ENCODE assay signal across 9 cellular contexts in genomic region chr15:88834211-88834812, GRCh38. TPM values are rescaled to one million over a fixed set of nuclear protein-coding genes. Genes with fewer than 3 reads are reported as not detected.
A peak's percentile ranks its signal among the peaks of the same experiment; 100 is the strongest.
DNase-seq lines count a peak whose midpoint lies in the region; ATAC-seq, FAIRE-seq and TF ChIP-seq lines count a peak whose summit lies in the region.
"Had no signal": no experiment of that assay in that cellular context is flagged by ENCODE, and none has a peak within 500 bp of the region (broad histone marks: within the 10 kb centered on the region; RNA-seq: fewer than 3 reads in every experiment).

No MANE protein-coding gene starts in this region.

- no peaks in the 10 kb centered on the region for H3K79me2 ChIP-seq in PC-3 (ENCODE audit: low read length)
- no peaks in the 10 kb centered on the region for H3K79me2 ChIP-seq in mammary epithelial cell (ENCODE audit: insufficient read depth, low read length)
- no peaks in the 10 kb centered on the region for H3K79me2 ChIP-seq in keratinocyte (ENCODE audit: control insufficient read depth, insufficient read depth, low read length)

- H3K27ac ChIP-seq in PC-3 (ENCODE audit: low read length) (no peak overlapping the region), mammary epithelial cell (ENCODE audit: insufficient read depth, low read depth, low read length) (no peak overlapping the region), keratinocyte (ENCODE audit: control insufficient read depth, insufficient read depth, low read length) (no peak overlapping the region)

- no peaks in the 10 kb centered on the region for H3K9me3 ChIP-seq in PC-3 (ENCODE audit: low read length)
- no peaks in the 10 kb centered on the region for H3K9me3 ChIP-seq in mammary epithelial cell (replicated peaks; ENCODE audit: insufficient read depth, low read length)
- no peaks in the 10 kb centered on the region for H3K9me3 ChIP-seq in keratinocyte (ENCODE audit: control insufficient read depth, low read depth, low read length)

- H3K27me3 ChIP-seq in PC-3 (ENCODE audit: low read length) (no peaks in the 10 kb centered on the region), mammary epithelial cell (ENCODE audit: insufficient read depth, low read length) (no peaks in the 10 kb centered on the region), keratinocyte (ENCODE audit: control insufficient read depth, extremely low read depth, insufficient read depth, low read length) (no peaks in the 10 kb centered on the region)

- H3K9me1 ChIP-seq in keratinocyte (ENCODE audit: control insufficient read depth, extremely low read depth, insufficient read depth, low read length), result no peaks in the 10 kb centered on the region

- H3K36me3 ChIP-seq in PC-3 (ENCODE audit: low read depth, low read length), result no peaks in the 10 kb centered on the region
- no peaks in the 10 kb centered on the region for H3K36me3 ChIP-seq in mammary epithelial cell (ENCODE audit: insufficient read depth, low read length)
- H3K36me3 ChIP-seq in keratinocyte (ENCODE audit: control insufficient read depth in 2 of 2, extremely low read depth in 1 of 2, insufficient read depth in 2 of 2, low read length in 2 of 2), result no peaks in the 10 kb centered on the region

- H3K4me1 ChIP-seq in PC-3 (ENCODE audit: insufficient read depth, low read length) (peaks cover 18% of the 10 kb centered on the region), mammary epithelial cell (ENCODE audit: insufficient read depth, low read length) (peaks cover 20% of the 10 kb centered on the region), keratinocyte (ENCODE audit: control insufficient read depth, extremely low read depth, insufficient read depth, low read length) (no peaks in the 10 kb centered on the region)

- H3K4me3 Mint-ChIP-seq in stimulated activated memory B cell treated with anti-CD40 and anti-IgM and Interleukin-4, amounts not matched to agents 10 μg/mL and 1 μg/mL and 100 μg/mL, for 72 hours, result no peak overlapping the region

- H3K4me2 ChIP-seq in PC-3 (ENCODE audit: low read length), result no peak overlapping the region
- H3K4me2 ChIP-seq in mammary epithelial cell (ENCODE audit: insufficient read depth, low read depth, low read length), result no peak overlapping the region
- no peak overlapping the region for H3K4me2 ChIP-seq in keratinocyte (ENCODE audit: control insufficient read depth, extremely low read depth, insufficient read depth, low read depth, low read length)

- no peak for DNase-seq in GM10266 (ENCODE audit: extremely low spot score)
- DNase-seq in PC-3, result peak; percentile 45
- peak; percentile 81 for DNase-seq in mammary epithelial cell
- no peak for DNase-seq in keratinocyte (ENCODE audit: low read depth, low spot score)
- no peak for DNase-seq in SKM-1 (lab: John Stamatoyannopoulos, UW; ENCODE audit: unreplicated experiment)
- DNase-seq in NCI-H1048 (lab: John Stamatoyannopoulos, UW), result no peak
- DNase-seq: naive B cell had no signal

- in situ Hi-C loops in mammary epithelial cell (cut with MboI; ENCODE audit: low sequenced_read_pairs in 2 of 2), result loop anchor here in 1 of 2 donors (25.0 kb wide), 1 partner anchor 172 kb away; no protein-coding TSS in a partner anchor

- H3K9me3 Mint-ChIP-seq in stimulated activated memory B cell treated with anti-CD40 and anti-IgM and Interleukin-4, amounts not matched to agents 10 μg/mL and 1 μg/mL and 100 μg/mL, for 72 hours, result no peaks in the 10 kb centered on the region
- H3K9me3 Mint-ChIP-seq: naive B cell had no signal

- CTCF ChIA-PET in PC-3 (lab: Charles Lee), result no interaction called here
- CTCF ChIA-PET in mammary epithelial cell (lab: Charles Lee; ENCODE audit: low non-redundant PET), result no interaction called here

- ATAC-seq in PC-3, result peak; percentile 41
- peak; percentile 40 for ATAC-seq in stimulated activated memory B cell treated with anti-CD40 and anti-IgM and Interleukin-4, amounts not matched to agents 10 μg/mL and 1 μg/mL and 100 μg/mL, for 72 hours
- ATAC-seq in GM18868 (IDR thresholded peaks at IDR 0.05; ENCODE audit: unreplicated experiment), result no peak

- H4K20me1 ChIP-seq in PC-3 (ENCODE audit: low read length) (no peaks in the 10 kb centered on the region), mammary epithelial cell (ENCODE audit: insufficient read depth, low read length) (no peaks in the 10 kb centered on the region), keratinocyte (ENCODE audit: control insufficient read depth, extremely low read depth, insufficient read depth, low read length) (no peaks in the 10 kb centered on the region)

- intact Hi-C loops in PC-3 (cut with micrococcal nuclease), result loop anchor here (1.0 to 10.0 kb wide), 2 partner anchors 177 to 210 kb away; partner anchors contain the start of gene AEN
- intact Hi-C loops in mammary epithelial cell (cut with micrococcal nuclease), result loop anchor here (1.0 to 10.0 kb wide), 3 partner anchors 80 to 360 kb away; no protein-coding TSS in a partner anchor

- H2AFZ ChIP-seq in PC-3 (ENCODE audit: low read length), result 0 out of 2 replicates have a peak overlapping the region, but pooled peaks have one; percentile 32
- H2AFZ ChIP-seq in mammary epithelial cell (ENCODE audit: low read depth, low read length), result no peak overlapping the region
- H2AFZ ChIP-seq in keratinocyte (ENCODE audit: control insufficient read depth, low read length), result no peak overlapping the region

- no peaks in the 10 kb centered on the region for H3F3A ChIP-seq in PC-3 (ENCODE audit: low read length, unreplicated experiment)

- H3K4me1 Mint-ChIP-seq in stimulated activated memory B cell treated with anti-CD40 and anti-IgM and Interleukin-4, amounts not matched to agents 10 μg/mL and 1 μg/mL and 100 μg/mL, for 72 hours, result peaks cover 6% of the 10 kb centered on the region

- TF ChIP-seq CTCF in GM10266 (IDR thresholded peaks at IDR 0.05; ENCODE audit: control insufficient read depth, insufficient read depth, low read depth, missing control alignments), result peak; percentile 62
- peak; percentile 85 for TF ChIP-seq CTCF in PC-3 (conservative IDR thresholded peaks at IDR 0.05; ENCODE audit: low read depth, low read length)
- peak; percentile 48 to 70 for TF ChIP-seq CTCF in mammary epithelial cell (conservative IDR thresholded peaks at IDR 0.05 in 1 of 2, IDR thresholded peaks at IDR 0.05 in 1 of 2; ENCODE audit: extremely low read depth in 1 of 2, insufficient read depth in 1 of 2, low read depth in 1 of 2, low read length in 2 of 2)
- TF ChIP-seq CTCF in keratinocyte (optimal IDR thresholded peaks at IDR 0.05 in 1 of 3, IDR thresholded peaks at IDR 0.05 in 1 of 3, conservative IDR thresholded peaks at IDR 0.05 in 1 of 3; ENCODE audit: extremely low read depth in 1 of 3, insufficient read depth in 2 of 3, low read length in 3 of 3), result peak; percentile 37 to 72 (median 67)

- POLR2A ChIA-PET in PC-3 (lab: Charles Lee; ENCODE audit: unreplicated experiment), result no interaction called here

- BruUV-seq in PC-3 (replicated peaks; lab: Mats Ljungman, UMichigan), result no TSS peak
- no TSS peak for BruUV-seq in mammary epithelial cell (replicated peaks; lab: Mats Ljungman, UMichigan)

- no peaks in the 10 kb centered on the region for H3K9me2 ChIP-seq in PC-3 (replicated peaks; ENCODE audit: low read length)

- peaks cover 10% of the 10 kb centered on the region for H3K27me3 Mint-ChIP-seq in stimulated activated memory B cell treated with anti-CD40 and anti-IgM and Interleukin-4, amounts not matched to agents 10 μg/mL and 1 μg/mL and 100 μg/mL, for 72 hours

- 58% methylated on average over 13 of the region's 14 CpGs for WGBS in mammary epithelial cell (ENCODE audit: low coverage, missing lambda C conversion rate)

- H3K36me3 Mint-ChIP-seq in stimulated activated memory B cell treated with anti-CD40 and anti-IgM and Interleukin-4, amounts not matched to agents 10 μg/mL and 1 μg/mL and 100 μg/mL, for 72 hours, result no peaks in the 10 kb centered on the region
- H3K36me3 Mint-ChIP-seq: naive B cell had no signal

- H3K9ac ChIP-seq in PC-3 (ENCODE audit: low read length) (no peak overlapping the region), mammary epithelial cell (ENCODE audit: insufficient read depth, low read length) (no peak overlapping the region), keratinocyte (ENCODE audit: control insufficient read depth, extremely low read depth, insufficient read depth, low read length) (no peak overlapping the region)

- FAIRE-seq in keratinocyte (lab: Jason Lieb, UNC), result no peak

- H3K27ac Mint-ChIP-seq in stimulated activated memory B cell treated with anti-CD40 and anti-IgM and Interleukin-4, amounts not matched to agents 10 μg/mL and 1 μg/mL and 100 μg/mL, for 72 hours, result no peak overlapping the region

- dilution Hi-C loops in mammary epithelial cell (cut with HindIII; ENCODE audit: low sequenced_read_pairs), result no loop called here
- dilution Hi-C loops in keratinocyte (cut with MboI; ENCODE audit: extremely low pct_ligation_motif_present, low sequenced_read_pairs), result no loop called here

- H3K4me3 ChIP-seq in PC-3 (ENCODE audit: low read length) (no peak overlapping the region), mammary epithelial cell (replicated peaks in 1 of 3; ENCODE audit: insufficient read depth in 1 of 3, low read depth in 2 of 3, low read length in 3 of 3) (no peak overlapping the region), keratinocyte (ENCODE audit: control insufficient read depth in 2 of 3, extremely low read depth in 1 of 3, insufficient read depth in 2 of 3, low read depth in 1 of 3, low read length in 3 of 3) (no peak overlapping the region)

RNA-seq across cellular contexts. Expression of gene ACAN, which starts 31.1 kb away (rescaled TPM):
- total RNA-seq in PC-3 (2014; rRNA removed) (not detected in 2 replicates), mammary epithelial cell (under 1 TPM in 1 of 2 donors, not detected in 1; under 0.01 TPM)
- polyA plus RNA-seq in mammary epithelial cell (0.10 TPM), keratinocyte (not detected in 3 replicates)
- polyA minus RNA-seq in mammary epithelial cell (not detected), keratinocyte (not detected in 3 replicates)
- polyA plus RNA-seq in keratinocyte (2011; ENCODE audit: low read depth), result not detected
- not detected in 2 replicates for polyA plus RNA-seq in keratinocyte (2011; cell fraction: cytosol; rRNA removed)
- polyA plus RNA-seq in keratinocyte (2011; cell fraction: nucleus; rRNA removed), result not detected in 2 replicates
- polyA plus RNA-seq in keratinocyte (2012; ENCODE audit: low replicate concordance), result not detected in 2 replicates
- not detected for polyA minus RNA-seq in keratinocyte (2011; cell fraction: cytosol; rRNA and poly(A)+ RNA removed)
- polyA minus RNA-seq in keratinocyte (2011; cell fraction: nucleus; rRNA and poly(A)+ RNA removed), result not detected in 2 replicates

Comparison
In these comparisons a context has a peak if more than half of its experiments do, and no peak if none do; other contexts are left out.
1. DNase-seq: peak in PC-3 (single experiment) and mammary epithelial cell (single experiment); none in GM10266 (single experiment), keratinocyte (single experiment), SKM-1 (single experiment) and NCI-H1048 (single experiment).
2. Peak in every context shown above with its lines, with median percentiles within 50 percentile points of each other: CTCF ChIP-seq.